Comparison of ENCODE assay signal across 27 cellular contexts in the genomic region with DNA sequence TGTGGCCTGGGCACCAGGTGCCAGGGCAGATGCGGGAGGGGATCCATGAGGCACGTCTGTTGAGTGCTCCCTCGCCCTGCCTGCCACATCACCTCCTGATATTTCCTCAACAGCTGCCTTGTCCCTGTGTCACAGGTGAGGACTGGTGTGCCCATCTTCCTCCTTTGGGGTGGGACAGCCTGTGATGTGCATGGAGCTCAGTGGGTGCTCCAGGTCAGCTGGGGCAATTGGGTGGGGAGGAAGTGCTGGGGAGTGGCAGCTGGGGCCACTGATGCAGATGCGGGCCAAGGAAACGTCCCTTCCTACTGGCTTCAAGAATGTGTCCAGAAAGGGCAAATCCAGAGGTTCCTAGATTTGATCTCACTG.
"Had no signal": no experiment of that assay in that cellular context is flagged by ENCODE, and none has a peak within 500 bp of the region (broad histone marks: within the 10 kb centered on the region; RNA-seq: fewer than 3 reads in every experiment).

No MANE protein-coding gene starts in this region.

- H3K36me3 Mint-ChIP-seq: activated naive CD4-positive, alpha-beta T cell treated with anti-CD3 and anti-CD28 coated beads, Interleukin-2, amount 50 U/mL, for 72 hours had no signal

- H3K4me1 ChIP-seq: breast epithelium, SJCRH30 had no signal

- H3K27ac Mint-ChIP-seq: activated CD4-positive, alpha-beta T cell treated with anti-CD3 and anti-CD28 coated beads, Interleukin-2, amount 10 ng/mL, durations not matched to agents 24 days and 14 days; activated CD8-positive, alpha-beta T cell treated with anti-CD3 and anti-CD28 coated beads for 36 hours; activated naive CD4-positive, alpha-beta T cell treated with anti-CD3 and anti-CD28 coated beads for 36 hours; activated T-cell treated with anti-CD3 and anti-CD28 coated beads, Interleukin-2, amount 50 U/mL, for 24 hours; activated T-helper 2 cell treated with anti-CD3 and anti-CD28 coated beads, Interferon-gamma antibody, Interleukin-2, Interleukin-4, amounts not matched to agents 10 μg/mL and 5 μg/mL and 100 μg/mL, durations not matched to agents 14 hours and 24 hours and 36 hours; T-helper 1 cell treated with Interleukin-12 subunit alpha and Interleukin-12 subunit beta and Interleukin-4 antibody, amounts not matched to agents 30 μg/mL and 1 μg/mL, for 36 hours; T-helper 2 cell treated with Interferon-gamma antibody and Interleukin-4, amounts not matched to agents 5 μg/mL and 100 μg/mL, for 36 hours had no signal

- H3K27ac ChIP-seq: adrenal gland, body of pancreas, breast epithelium, SJCRH30, SK-N-MC had no signal

- H3K4me1 Mint-ChIP-seq: activated CD4-positive, alpha-beta T cell treated with anti-CD3 and anti-CD28 coated beads, Interleukin-2, amount 10 ng/mL, durations not matched to agents 24 days and 14 days had no signal

- DNase-seq: activated CD4-positive, alpha-beta T cell treated with anti-CD3 and anti-CD28 coated beads, Interleukin-2, amount 10 ng/mL, durations not matched to agents 24 days and 14 days; activated CD4-positive, alpha-beta T cell treated with anti-CD3 and anti-CD28 coated beads, Interleukin-2, amount 50 U/mL, for 4 hours; activated CD8-positive, alpha-beta T cell treated with anti-CD3 and anti-CD28 coated beads for 36 hours; activated gamma-delta T cell; activated naive CD4-positive, alpha-beta T cell treated with anti-CD3 and anti-CD28 coated beads for 36 hours; activated T-cell treated with anti-CD3 and anti-CD28 coated beads, Interleukin-2, amount 50 U/mL, for 24 hours; body of pancreas; Karpas-422; KBM-7; NCI-H1105; NCI-H1417 treated with DMSO at 0.1 percent for 48 hours; NCI-H187 treated with DMSO at 0.1 percent for 48 hours; NCI-H2081 treated with DMSO at 0.1 percent for 48 hours; NCI-H226; NCI-H446 treated with DMSO at 0.1 percent for 48 hours; NCI-H524 treated with DMSO at 0.1 percent for 48 hours; RPMI8226; SHP77; SJCRH30 had no signal

- H3K4me3 Mint-ChIP-seq: activated CD4-positive, alpha-beta T cell treated with anti-CD3 and anti-CD28 coated beads, Interleukin-2, amount 10 ng/mL, durations not matched to agents 24 days and 14 days; activated CD8-positive, alpha-beta T cell treated with anti-CD3 and anti-CD28 coated beads for 36 hours; activated naive CD4-positive, alpha-beta T cell treated with anti-CD3 and anti-CD28 coated beads for 36 hours; activated T-cell treated with anti-CD3 and anti-CD28 coated beads, Interleukin-2, amount 50 U/mL, for 24 hours; T-helper 1 cell treated with Interleukin-12 subunit alpha and Interleukin-12 subunit beta and Interleukin-4 antibody, amounts not matched to agents 30 μg/mL and 1 μg/mL, for 36 hours; T-helper 2 cell treated with Interferon-gamma antibody and Interleukin-4, amounts not matched to agents 5 μg/mL and 100 μg/mL, for 36 hours had no signal

- H3K27me3 ChIP-seq: adrenal gland, body of pancreas, breast epithelium, SJCRH30 had no signal

- H3K36me3 ChIP-seq: adrenal gland, breast epithelium, SJCRH30 had no signal

- H3K9me3 ChIP-seq: adrenal gland, body of pancreas, breast epithelium, SJCRH30 had no signal

- ATAC-seq: activated CD8-positive, alpha-beta T cell treated with anti-CD3 and anti-CD28 coated beads for 36 hours; activated naive CD4-positive, alpha-beta T cell treated with anti-CD3 and anti-CD28 coated beads, Interleukin-2, amount 50 U/mL, for 72 hours; body of pancreas; Panc1 had no signal

- H3K9me3 Mint-ChIP-seq: activated CD4-positive, alpha-beta T cell treated with anti-CD3 and anti-CD28 coated beads, Interleukin-2, amount 10 ng/mL, durations not matched to agents 24 days and 14 days; activated CD8-positive, alpha-beta T cell treated with anti-CD3 and anti-CD28 coated beads for 36 hours; activated naive CD4-positive, alpha-beta T cell treated with anti-CD3 and anti-CD28 coated beads for 36 hours; activated naive CD4-positive, alpha-beta T cell treated with anti-CD3 and anti-CD28 coated beads, Interleukin-2, amount 50 U/mL, for 72 hours; activated T-cell treated with anti-CD3 and anti-CD28 coated beads, Interleukin-2, amount 50 U/mL, for 24 hours; activated T-helper 2 cell treated with anti-CD3 and anti-CD28 coated beads, Interferon-gamma antibody, Interleukin-2, Interleukin-4, amounts not matched to agents 10 μg/mL and 5 μg/mL and 100 μg/mL, durations not matched to agents 14 hours and 24 hours and 36 hours; T-helper 1 cell treated with Interleukin-12 subunit alpha and Interleukin-12 subunit beta and Interleukin-4 antibody, amounts not matched to agents 30 μg/mL and 1 μg/mL, for 36 hours; T-helper 2 cell treated with Interferon-gamma antibody and Interleukin-4, amounts not matched to agents 5 μg/mL and 100 μg/mL, for 36 hours had no signal

- H3K4me3 ChIP-seq: adrenal gland, body of pancreas, breast epithelium, SJCRH30, SK-N-MC had no signal

- H3K27me3 Mint-ChIP-seq: activated CD4-positive, alpha-beta T cell treated with anti-CD3 and anti-CD28 coated beads, Interleukin-2, amount 10 ng/mL, durations not matched to agents 24 days and 14 days; activated CD8-positive, alpha-beta T cell treated with anti-CD3 and anti-CD28 coated beads for 36 hours; activated T-cell treated with anti-CD3 and anti-CD28 coated beads, Interleukin-2, amount 50 U/mL, for 24 hours had no signal
